ENCODE assay signal across 9 cellular contexts in genomic region chr14:69093551-69094421, GRCh38. TPM values are rescaled to one million over a fixed set of nuclear protein-coding genes. Genes with fewer than 3 reads are reported as not detected.
A peak's percentile ranks its signal among the peaks of the same experiment; 100 is the strongest.
DNase-seq lines count a peak whose midpoint lies in the region; ATAC-seq and TF ChIP-seq lines count a peak whose summit lies in the region.
"Had no signal": no experiment of that assay in that cellular context is flagged by ENCODE, and none has a peak within 500 bp of the region (broad histone marks: within the 10 kb centered on the region; RNA-seq: fewer than 3 reads in every experiment).

No MANE protein-coding gene starts in this region.

- TF ChIP-seq CTCF in CD4-positive, alpha-beta T cell (IDR thresholded peaks at IDR 0.05): no peak
- TF ChIP-seq CTCF in chondrocyte (IDR thresholded peaks at IDR 0.05) (no peak), mucosa of descending colon (IDR thresholded peaks at IDR 0.05) (no peak)

- H3K27ac Mint-ChIP-seq in CD4-positive, alpha-beta T cell: peak overlapping the region; percentile 44
- peak overlapping the region; percentile 78 for H3K27ac Mint-ChIP-seq in chondrocyte (ENCODE audit: unreplicated experiment)

- in situ Hi-C loops in ACHN (cut with HindIII; ENCODE audit: low pct_ligation_motif_present, low pct_unique_long_range_greater_than_20kb, low sequenced_read_pairs): no loop called here

- no peak for ATAC-seq in CD4-positive, alpha-beta T cell (ENCODE audit: poor library complexity)
- peak; percentile 35 for ATAC-seq in mucosa of descending colon
- ATAC-seq in HG03135 (IDR thresholded peaks at IDR 0.05; ENCODE audit: unreplicated experiment): no peak
- ATAC-seq in GM19324 (IDR thresholded peaks at IDR 0.05; ENCODE audit: low FRiP score, unreplicated experiment): no peak
- no peak for ATAC-seq in HG02678 (IDR thresholded peaks at IDR 0.05; ENCODE audit: unreplicated experiment)

- CTCF ChIA-PET in CD4-positive, alpha-beta T cell (lab: Charles Lee): no interaction called here

- intact Hi-C loops in CD4-positive, alpha-beta T cell (cut with DNase I, micrococcal nuclease): loop anchor here (5.0 kb wide), 1 partner anchor 231 kb away; no protein-coding TSS in a partner anchor
- intact Hi-C loops in mucosa of descending colon (cut with DNase I, micrococcal nuclease): loop anchor here in 1 of 2 donors (10.0 kb wide), 1 partner anchor 179 kb away; no protein-coding TSS in a partner anchor

- H3K4me1 ChIP-seq in mucosa of descending colon (ENCODE audit: low read depth): no peaks in the 10 kb centered on the region

- H3K9me3 Mint-ChIP-seq in CD4-positive, alpha-beta T cell: no peaks in the 10 kb centered on the region
- H3K9me3 Mint-ChIP-seq in chondrocyte (ENCODE audit: low read depth): no peaks in the 10 kb centered on the region

- H3K4me1 Mint-ChIP-seq in CD4-positive, alpha-beta T cell (ENCODE audit: low read depth): peaks cover 30% of the 10 kb centered on the region
- peaks cover 90% of the 10 kb centered on the region for H3K4me1 Mint-ChIP-seq in chondrocyte (ENCODE audit: low read depth)

- H3K27me3 ChIP-seq in CD4-positive, alpha-beta T cell (ENCODE audit: control insufficient read depth, insufficient read depth, low read length): no peaks in the 10 kb centered on the region

- H3K4me3 ChIP-seq in mucosa of descending colon: no peak overlapping the region

- H3K27ac ChIP-seq in CD4-positive, alpha-beta T cell (ENCODE audit: low read depth, low read length): no peak overlapping the region

- no peak for DNase-seq in CD4-positive, alpha-beta T cell
- peak; percentile 67 for DNase-seq in M059J (ENCODE audit: low read depth)
- DNase-seq in chondrocyte (ENCODE audit: low spot score): no peak
- no peak for DNase-seq in mucosa of descending colon
- DNase-seq in ACHN: no peak
- DNase-seq: NCI-H1694 had no signal

- peaks cover 83% of the 10 kb centered on the region for H3K36me3 Mint-ChIP-seq in CD4-positive, alpha-beta T cell (ENCODE audit: low read depth)
- peaks cover 3% of the 10 kb centered on the region for H3K36me3 Mint-ChIP-seq in chondrocyte (ENCODE audit: low read depth)

- H3K4me3 Mint-ChIP-seq in CD4-positive, alpha-beta T cell: no peak overlapping the region
- H3K4me3 Mint-ChIP-seq in chondrocyte (ENCODE audit: unreplicated experiment): no peak overlapping the region

- no peaks in the 10 kb centered on the region for H3K9me3 ChIP-seq in CD4-positive, alpha-beta T cell (ENCODE audit: control insufficient read depth, low read length)
- no peaks in the 10 kb centered on the region for H3K9me3 ChIP-seq in mucosa of descending colon

- H3K27me3 Mint-ChIP-seq in CD4-positive, alpha-beta T cell: no peaks in the 10 kb centered on the region
- no peaks in the 10 kb centered on the region for H3K27me3 Mint-ChIP-seq in chondrocyte (ENCODE audit: low read depth)

- no peaks in the 10 kb centered on the region for H3K36me3 ChIP-seq in mucosa of descending colon (ENCODE audit: low read depth)

- POLR2A ChIA-PET in CD4-positive, alpha-beta T cell (lab: Charles Lee): no interaction called here

RNA-seq across cellular contexts. Expression of gene DCAF5, which starts 59.1 kb away (rescaled TPM):
- 10 to 100 TPM; 60.9 to 61.5 TPM for total RNA-seq in CD4-positive, alpha-beta T cell
- 17.5 and 26.1 TPM in 2 replicates for total RNA-seq in M059J (2014; rRNA removed; shearing (Covaris generic))
- total RNA-seq in chondrocyte: 48.1 to 56.9 TPM (median 48.3 TPM) in 3 replicates
- 10 to 100 TPM; 36.4 to 71.4 (median 46.9) TPM for total RNA-seq in mucosa of descending colon
